14 cellular contexts compared by ENCODE assay signal in genomic region chr9:6893350-6894131, GRCh38.
DNase-seq lines count a peak whose midpoint lies in the region; ATAC-seq, FAIRE-seq and TF ChIP-seq lines count a peak whose summit lies in the region.
"Had no signal": no experiment of that assay in that cellular context is flagged by ENCODE, and none has a peak within 500 bp of the region (broad histone marks: within the 10 kb centered on the region; RNA-seq: fewer than 3 reads in every experiment).

No MANE protein-coding gene starts in this region.

- no peak for DNase-seq in effector memory CD8-positive, alpha-beta T cell
- DNase-seq in HTR-8/SVneo (ENCODE audit: insufficient read length, low spot score) = no peak
- DNase-seq in colonic mucosa = no peak
- no peak for DNase-seq in kidney glomerular epithelial cell (lab: John Stamatoyannopoulos, UW)
- DNase-seq in A172 (ENCODE audit: low spot score) = no peak
- DNase-seq: activated CD4-positive, alpha-beta T cell treated with anti-CD3 and anti-CD28 coated beads, Interleukin-2, amount 50 U/mL, for 1 hour; NCI-H2171 treated with DMSO at 0.1 percent for 48 hours; SHP77; stimulated activated CD8-positive, alpha-beta memory T cell treated with anti-CD3 and anti-CD28 coated beads, Interleukin-4, amount 100 ng/mL, for 48 hours had no signal

- peaks cover 33 to 50% of the 10 kb centered on the region in 2 donors for H3K4me1 Mint-ChIP-seq in effector memory CD8-positive, alpha-beta T cell (ENCODE audit: low read depth in 2 of 2)

- no peak overlapping the region for H3K27ac Mint-ChIP-seq in effector memory CD8-positive, alpha-beta T cell

- no peak overlapping the region for H3K9ac ChIP-seq in colonic mucosa (ENCODE audit: low read depth in 2 of 2, low read length in 2 of 2)

- no peaks in the 10 kb centered on the region for H3K9me3 ChIP-seq in colonic mucosa
- H3K9me3 ChIP-seq: ascending aorta had no signal

- no peaks in the 10 kb centered on the region for H3K36me3 ChIP-seq in colonic mucosa

- H3K4me1 ChIP-seq in colonic mucosa = no peaks in the 10 kb centered on the region

- peaks cover 18% of the 10 kb centered on the region for H3K36me3 Mint-ChIP-seq in effector memory CD8-positive, alpha-beta T cell (ENCODE audit: insufficient read depth)

- H3K27me3 ChIP-seq in colonic mucosa = no peaks in the 10 kb centered on the region
- H3K27me3 ChIP-seq: ascending aorta had no signal

- peak; percentile 38 for ATAC-seq in GM18867 (IDR thresholded peaks at IDR 0.05; ENCODE audit: unreplicated experiment)
- ATAC-seq in GM21529 (IDR thresholded peaks at IDR 0.05; ENCODE audit: unreplicated experiment) = peak; percentile 19
- ATAC-seq in HG03175 (IDR thresholded peaks at IDR 0.05; ENCODE audit: unreplicated experiment) = peak; percentile 29
- ATAC-seq in effector memory CD8-positive, alpha-beta T cell (replicated peaks) = peak; percentile 60

- no peak overlapping the region for H3K27ac ChIP-seq in colonic mucosa
- H3K27ac ChIP-seq: ascending aorta, skin epidermis had no signal

- H3K9me3 Mint-ChIP-seq in effector memory CD8-positive, alpha-beta T cell = no peaks in the 10 kb centered on the region

- peak overlapping the region; percentile 15 to 32 for H3K4me3 Mint-ChIP-seq in effector memory CD8-positive, alpha-beta T cell

- FAIRE-seq in HTR-8/SVneo (lab: Jason Lieb, UNC) = no peak

- intact Hi-C loops in colonic mucosa (cut with DNase I) = no loop called here

- no peak overlapping the region for H3K4me3 ChIP-seq in colonic mucosa
- H3K4me3 ChIP-seq: ascending aorta, skin epidermis had no signal

- no peaks in the 10 kb centered on the region for H3K27me3 Mint-ChIP-seq in effector memory CD8-positive, alpha-beta T cell

- TF ChIP-seq CTCF in colonic mucosa (IDR thresholded peaks at IDR 0.05) = no peak
